9 cellular contexts compared by ENCODE assay signal in the genomic region with DNA sequence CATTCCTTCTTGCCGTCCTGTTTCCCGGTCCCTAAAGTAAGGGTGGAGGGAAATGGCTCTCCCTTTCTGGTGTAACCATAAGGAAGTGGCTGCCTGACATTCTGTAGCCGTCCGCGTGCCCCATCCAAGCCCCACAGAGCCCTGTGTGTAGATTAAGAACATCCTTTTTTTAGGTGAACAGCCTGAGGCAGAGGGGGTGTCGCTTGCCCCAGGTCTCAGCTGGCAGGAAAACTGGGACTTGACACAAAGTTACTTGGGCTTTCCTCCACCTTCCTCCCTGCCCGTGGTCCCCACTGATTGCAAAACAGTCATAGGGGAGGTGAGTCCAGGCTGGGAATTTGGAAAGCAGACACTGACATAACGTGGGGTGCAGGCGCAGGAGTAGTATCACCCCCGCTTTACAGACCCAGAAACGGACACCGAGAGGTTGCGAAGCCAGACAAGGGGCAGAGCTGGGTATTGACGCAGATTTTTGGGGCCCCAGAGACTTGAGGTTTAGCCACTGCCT. TPM values are rescaled to one million over a fixed set of nuclear protein-coding genes. Genes with fewer than 3 reads are reported as not detected.
DNase-seq lines count a peak whose midpoint lies in the region; ATAC-seq and TF ChIP-seq lines count a peak whose summit lies in the region.
"Had no signal": no experiment of that assay in that cellular context is flagged by ENCODE, and none has a peak within 500 bp of the region (broad histone marks: within the 10 kb centered on the region; RNA-seq: fewer than 3 reads in every experiment).

No MANE protein-coding gene starts in this region.

- H3K9me3 ChIP-seq in left ventricle myocardium inferior (replicated peaks) (no peaks in the 10 kb centered on the region), colonic mucosa (no peaks in the 10 kb centered on the region), muscle layer of duodenum (ENCODE audit: control insufficient read depth in 1 of 2, low read length in 2 of 2) (no peaks in the 10 kb centered on the region)

- TF ChIP-seq CTCF in left ventricle myocardium inferior (IDR thresholded peaks at IDR 0.05; ENCODE audit: borderline replicate concordance), result no peak
- no peak for TF ChIP-seq CTCF in colonic mucosa (IDR thresholded peaks at IDR 0.05)

- H3K36me3 ChIP-seq in left ventricle myocardium inferior (no peaks in the 10 kb centered on the region), colonic mucosa (no peaks in the 10 kb centered on the region), muscle layer of duodenum (ENCODE audit: control insufficient read depth in 1 of 2, insufficient read depth in 2 of 2, low read length in 2 of 2) (no peaks in the 10 kb centered on the region), urinary bladder (ENCODE audit: insufficient read depth) (no peaks in the 10 kb centered on the region)

- ATAC-seq in left ventricle myocardium superior, result no peak

- H3K27me3 ChIP-seq in left ventricle myocardium inferior (ENCODE audit: low read depth), result peaks cover 29% of the 10 kb centered on the region
- no peaks in the 10 kb centered on the region for H3K27me3 ChIP-seq in colonic mucosa
- no peaks in the 10 kb centered on the region for H3K27me3 ChIP-seq in muscle layer of duodenum (ENCODE audit: low read depth, low read length)

- H3K27ac ChIP-seq in left ventricle myocardium inferior (replicated peaks) (peak overlapping the region; percentile 90), colonic mucosa (peak overlapping the region; percentile 79), muscle layer of duodenum (ENCODE audit: low read length) (peak overlapping the region; percentile 31), urinary bladder (ENCODE audit: low read depth) (peak overlapping the region; percentile 90)

- intact Hi-C loops in left ventricle myocardium inferior (cut with micrococcal nuclease) (no loop called here), left ventricle myocardium superior (cut with micrococcal nuclease) (no loop called here), colonic mucosa (cut with DNase I) (no loop called here)

- WGBS in urinary bladder, result 65% methylated on average over 14 of the region's 14 CpGs

- H3K9ac ChIP-seq in colonic mucosa (ENCODE audit: low read depth in 2 of 2, low read length in 2 of 2), result peak overlapping the region; percentile 61 to 64

- DNase-seq in left ventricle myocardium inferior (no peak), left ventricle myocardium superior (no peak), colonic mucosa (no peak), CD1c-positive myeloid dendritic cell (ENCODE audit: extremely low spot score) (no peak), mesenteric fat pad (ENCODE audit: low spot score) (no peak)
- no peak for DNase-seq in stimulated activated CD4-positive, alpha-beta T cell treated with anti-CD3 and anti-CD28 coated beads, Interleukin-4, amount 100 ng/mL, for 1 hour
- DNase-seq: NK-92 treated with Interleukin-12 subunit alpha and Interleukin-12 subunit beta, amount 100 ng/mL, for 24 hours had no signal

- peak overlapping the region; percentile 65 for H3K4me3 ChIP-seq in left ventricle myocardium inferior
- peak overlapping the region; percentile 34 for H3K4me3 ChIP-seq in colonic mucosa
- peak overlapping the region in 1 of 2 donors; percentile 59 for H3K4me3 ChIP-seq in muscle layer of duodenum (ENCODE audit: low read depth in 1 of 2, low read length in 2 of 2)
- H3K4me3 ChIP-seq in urinary bladder (ENCODE audit: low read depth, low read length), result peak overlapping the region; percentile 47

- peaks cover 26% of the 10 kb centered on the region for H3K4me1 ChIP-seq in left ventricle myocardium inferior
- peaks cover 5% of the 10 kb centered on the region for H3K4me1 ChIP-seq in colonic mucosa
- H3K4me1 ChIP-seq in muscle layer of duodenum (ENCODE audit: control insufficient read depth in 1 of 2, insufficient read depth in 2 of 2, low read length in 2 of 2), result peaks cover 0 to 28% of the 10 kb centered on the region in 2 donors
- no peaks in the 10 kb centered on the region for H3K4me1 ChIP-seq in urinary bladder (ENCODE audit: insufficient read depth)

RNA-seq across cellular contexts. Expression of gene C9orf50, which starts 22.8 kb away (rescaled TPM):
- total RNA-seq in left ventricle myocardium inferior (not detected), left ventricle myocardium superior (not detected), colonic mucosa (not detected), urinary bladder (not detected), mesenteric fat pad (not detected)
- 0.28 TPM for polyA plus RNA-seq in urinary bladder

RNA-seq across cellular contexts. Expression of gene NTMT1, which starts 27.8 kb away (rescaled TPM):
- 63.4 TPM for total RNA-seq in left ventricle myocardium inferior
- 66.5 TPM for total RNA-seq in left ventricle myocardium superior
- 10 to 100 TPM; 25.3 to 50.2 TPM for total RNA-seq in colonic mucosa
- total RNA-seq in urinary bladder, result 12.8 TPM
- 46.7 TPM for polyA plus RNA-seq in urinary bladder
- 24.6 TPM for total RNA-seq in mesenteric fat pad

RNA-seq across cellular contexts. Expression of gene ASB6, which starts 43.8 kb away (rescaled TPM):
- total RNA-seq in left ventricle myocardium inferior, result 9.0 TPM
- total RNA-seq in left ventricle myocardium superior, result 9.7 TPM
- 10 to 100 TPM; 15.8 to 18.5 TPM for total RNA-seq in colonic mucosa
- 5.8 TPM for total RNA-seq in urinary bladder
- 16.5 TPM for polyA plus RNA-seq in urinary bladder
- total RNA-seq in mesenteric fat pad, result 14.6 TPM

Comparison
In these comparisons a context has a peak if more than half of its experiments do, and no peak if none do; other contexts are left out.
1. H3K27ac ChIP-seq: peak in every context shown above with its lines; median percentile 90 in left ventricle myocardium inferior; 90 in urinary bladder; 79 in colonic mucosa; 31 in muscle layer of duodenum.